Comparison of ENCODE assay signal across 8 cellular contexts in the genomic region with DNA sequence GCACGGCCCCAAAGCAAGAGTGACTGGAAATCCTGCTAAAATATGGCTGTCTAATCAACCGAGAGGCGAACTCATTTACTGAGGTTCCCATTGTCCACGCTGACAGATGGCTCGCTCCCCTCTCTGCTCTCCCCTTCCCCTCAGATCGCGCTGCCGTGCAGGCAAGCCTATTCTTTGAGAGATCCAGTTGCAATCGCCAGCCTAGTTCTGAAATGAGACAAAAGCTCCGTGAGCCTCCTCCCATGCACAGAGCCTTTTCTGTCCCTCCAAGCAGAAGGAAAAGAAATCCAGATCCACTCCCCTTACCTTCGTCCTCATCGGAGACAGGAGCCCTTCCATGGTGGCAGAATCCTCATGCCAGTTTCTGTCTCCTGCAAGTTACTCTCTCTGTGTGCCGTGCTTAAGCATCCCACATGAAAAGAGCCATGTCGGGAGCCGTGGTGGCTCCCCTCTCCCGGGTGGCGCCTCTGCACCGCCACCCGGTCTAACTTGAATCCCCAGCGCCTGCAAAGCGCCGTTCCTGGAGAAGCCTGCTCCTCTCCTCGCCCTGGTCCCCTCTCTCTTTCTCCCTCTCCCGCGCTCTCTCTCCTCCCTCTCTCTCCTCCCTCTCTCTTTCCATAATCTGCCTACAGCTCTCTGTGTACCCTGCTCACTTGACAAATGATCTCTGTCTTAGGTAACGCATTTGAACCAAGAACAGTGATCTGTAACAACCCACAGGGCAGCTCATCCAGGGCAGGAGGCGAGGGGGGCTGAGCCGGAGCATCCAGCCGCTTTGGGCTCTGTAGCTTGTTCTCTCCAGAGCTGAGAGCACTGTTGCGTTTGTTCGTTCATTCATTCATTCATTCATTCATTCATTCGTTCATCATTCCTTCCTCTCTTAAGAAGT.
DNase-seq lines count a peak whose midpoint lies in the region; ATAC-seq and TF ChIP-seq lines count a peak whose summit lies in the region.

No MANE protein-coding gene starts in this region.

- H3K27me3 ChIP-seq in Caco-2 (replicated peaks; ENCODE audit: control insufficient read depth, insufficient read depth, low read length) (no peaks in the 10 kb centered on the region), skeletal muscle tissue (ENCODE audit: control insufficient read depth in 3 of 3, insufficient read depth in 3 of 3, low read length in 3 of 3) (peaks cover 12 to 55% (median 17%) of the 10 kb centered on the region in 3 donors)

- POLR2A ChIA-PET in Caco-2 (lab: Charles Lee): interaction anchor here (0.5 to 2.5 kb wide), 2 partner anchors 11 to 995 kb away, joined by 3 to 36 read pairs; a partner anchor contains a TSS

- H3K36me3 ChIP-seq in Caco-2 (ENCODE audit: control insufficient read depth, insufficient read depth, low read length): no peaks in the 10 kb centered on the region
- no peaks in the 10 kb centered on the region for H3K36me3 ChIP-seq in skeletal muscle tissue (ENCODE audit: control insufficient read depth in 3 of 3, insufficient read depth in 3 of 3, low read length in 3 of 3)

- peaks cover 9% of the 10 kb centered on the region for H3K9me3 Mint-ChIP-seq in Caco-2 (ENCODE audit: unreplicated experiment)

- H3K27me3 Mint-ChIP-seq in Caco-2 (ENCODE audit: insufficient read depth, unreplicated experiment): peaks cover 15% of the 10 kb centered on the region

- peak overlapping the region; percentile 74 for H3K4me3 Mint-ChIP-seq in Caco-2 (ENCODE audit: unreplicated experiment)

- no peak overlapping the region for H3K27ac ChIP-seq in skeletal muscle tissue (ENCODE audit: low read depth, low read length)

- H3K9ac ChIP-seq in skeletal muscle tissue (ENCODE audit: low read depth in 1 of 3, low read length in 3 of 3): no peak overlapping the region

- intact Hi-C loops in Caco-2 (cut with micrococcal nuclease; ENCODE audit: unreplicated experiment): loop anchor here (1.0 to 5.0 kb wide), 3 partner anchors 37 to 387 kb away; no protein-coding TSS in a partner anchor

- TF ChIP-seq CTCF in Caco-2 (IDR thresholded peaks at IDR 0.05; ENCODE audit: insufficient read depth in 1 of 2, low read depth in 1 of 2, low read length in 1 of 2, severe bottlenecking in 1 of 2, unreplicated experiment in 1 of 2): no peak

- no TSS peak for BruUV-seq in Caco-2 (replicated peaks; lab: Mats Ljungman, UMichigan)

- H3K4me1 Mint-ChIP-seq in Caco-2 (ENCODE audit: low read depth, unreplicated experiment): peaks cover 4% of the 10 kb centered on the region

- peak overlapping the region; percentile 14 for H3K27ac Mint-ChIP-seq in Caco-2 (ENCODE audit: unreplicated experiment)

- no peaks in the 10 kb centered on the region for H3K36me3 Mint-ChIP-seq in Caco-2 (ENCODE audit: insufficient read depth, unreplicated experiment)

- DNase-seq in Caco-2: peak; percentile 45 to 62
- DNase-seq in NCI-H146 (lab: John Stamatoyannopoulos, UW): peak; percentile 89
- peak in 40 of 58 donors; percentile 5 to 71 (median 29) for DNase-seq in anterior cingulate cortex (lab: John Stamatoyannopoulos, UW)

- ATAC-seq in HG02852 (IDR thresholded peaks at IDR 0.05; ENCODE audit: unreplicated experiment) (no peak), GM18909 (IDR thresholded peaks at IDR 0.05; ENCODE audit: poor library complexity, unreplicated experiment) (no peak), HG02588 (IDR thresholded peaks at IDR 0.05; ENCODE audit: unreplicated experiment) (no peak)

- H3K4me3 ChIP-seq in Caco-2 (ENCODE audit: low read depth, low read length): peak overlapping the region; percentile 50
- H3K4me3 ChIP-seq in iPS-18c (ENCODE audit: insufficient read depth, low read depth, low read length): peak overlapping the region; percentile 57
- H3K4me3 ChIP-seq in skeletal muscle tissue (ENCODE audit: low read length in 3 of 3): peak overlapping the region; percentile 54 to 72 (median 58)

- H3K4me1 ChIP-seq in Caco-2 (0 out of 2 replicates have a peak, but pooled peaks cover 5% of the 10 kb centered on the region), skeletal muscle tissue (ENCODE audit: control insufficient read depth in 3 of 3, insufficient read depth in 3 of 3, low read length in 3 of 3) (peaks cover 0 to 12% (median 6%) of the 10 kb centered on the region in 3 donors)

- CTCF ChIA-PET in Caco-2 (lab: Charles Lee): interaction anchor here (1.5 kb wide), 1 partner anchor 12 kb away, joined by 11 read pairs; no protein-coding TSS in a partner anchor

- H3K9me3 ChIP-seq in Caco-2: no peaks in the 10 kb centered on the region
- no peaks in the 10 kb centered on the region for H3K9me3 ChIP-seq in iPS-18c (ENCODE audit: control insufficient read depth, insufficient read depth, low read length)
- no peaks in the 10 kb centered on the region for H3K9me3 ChIP-seq in skeletal muscle tissue (ENCODE audit: control insufficient read depth in 3 of 3, low read length in 3 of 3)

Comparison
In these comparisons a context has a peak if more than half of its experiments do, and no peak if none do; other contexts are left out.
1. DNase-seq: peak in every context shown above with its lines; median percentile 89 in NCI-H146; 54 in Caco-2; 29 in anterior cingulate cortex.